9 cellular contexts compared by ENCODE assay signal in the genomic region with DNA sequence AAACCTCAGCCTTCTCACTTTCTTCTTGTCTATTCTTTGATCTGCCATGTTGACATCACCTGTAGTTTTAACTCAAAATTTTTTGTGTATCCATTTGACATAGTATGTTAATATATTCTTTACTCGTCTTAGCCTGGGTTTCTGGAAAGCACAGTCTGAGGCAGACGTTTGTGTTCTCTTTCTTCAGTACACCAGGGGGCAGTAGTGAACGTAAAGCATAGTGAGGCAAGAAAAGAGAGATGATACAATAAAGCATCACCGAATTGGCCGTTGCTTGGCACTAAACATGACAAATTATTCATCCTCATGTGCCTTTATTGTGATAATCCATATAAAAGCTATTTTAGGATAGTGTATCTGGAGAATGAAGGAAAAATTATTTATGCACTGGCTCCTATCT.
DNase-seq lines count a peak whose midpoint lies in the region; TF ChIP-seq lines count a peak whose summit lies in the region.
"Had no signal": no experiment of that assay in that cellular context is flagged by ENCODE, and none has a peak within 500 bp of the region (broad histone marks: within the 10 kb centered on the region; RNA-seq: fewer than 3 reads in every experiment).

No MANE protein-coding gene starts in this region.

- H3K27ac ChIP-seq in uterus: no peak overlapping the region
- H3K27ac ChIP-seq: neutrophil had no signal

- TF ChIP-seq POLR2A in uterus (IDR thresholded peaks at IDR 0.05): no peak

- H3K36me3 ChIP-seq in uterus: no peaks in the 10 kb centered on the region
- H3K36me3 ChIP-seq: neutrophil had no signal

- H3K36me3 Mint-ChIP-seq in T-helper 2 cell treated with Interferon-gamma antibody and Interleukin-4, amounts not matched to agents 5 μg/mL and 100 μg/mL, for 36 hours (ENCODE audit: low read depth): no peaks in the 10 kb centered on the region

- H3K27ac Mint-ChIP-seq in T-helper 2 cell treated with Interferon-gamma antibody and Interleukin-4, amounts not matched to agents 5 μg/mL and 100 μg/mL, for 36 hours: no peak overlapping the region

- H3K9me3 ChIP-seq in uterus: no peaks in the 10 kb centered on the region
- H3K9me3 ChIP-seq: neutrophil had no signal

- no peaks in the 10 kb centered on the region for H3K4me1 Mint-ChIP-seq in T-helper 2 cell treated with Interferon-gamma antibody and Interleukin-4, amounts not matched to agents 5 μg/mL and 100 μg/mL, for 36 hours (ENCODE audit: low read depth)

- H3K4me3 ChIP-seq in WI38 (ENCODE audit: low read depth, low read length): no peak overlapping the region
- H3K4me3 ChIP-seq in uterus: no peak overlapping the region

- peaks cover 8% of the 10 kb centered on the region for H3K27me3 Mint-ChIP-seq in T-helper 2 cell treated with Interferon-gamma antibody and Interleukin-4, amounts not matched to agents 5 μg/mL and 100 μg/mL, for 36 hours (ENCODE audit: low read depth)

- no peaks in the 10 kb centered on the region for H3K27me3 ChIP-seq in uterus

- no peaks in the 10 kb centered on the region for H3K4me1 ChIP-seq in uterus

- DNase-seq in COR-L47 (lab: John Stamatoyannopoulos, UW) (peak; percentile 11), GM20000 (ENCODE audit: low spot score) (peak; percentile 49), NAMALWA (ENCODE audit: low spot score) (peak; percentile 69), iPS-NIHi11 (ENCODE audit: low spot score) (peak; percentile 41), uterus (no peak), HuH-7.5 (ENCODE audit: low spot score) (no peak)
- no peak for DNase-seq in T-helper 2 cell treated with Interferon-gamma antibody and Interleukin-4, amounts not matched to agents 5 μg/mL and 100 μg/mL, for 36 hours (ENCODE audit: low spot score)

- no peak overlapping the region for H3K4me3 Mint-ChIP-seq in T-helper 2 cell treated with Interferon-gamma antibody and Interleukin-4, amounts not matched to agents 5 μg/mL and 100 μg/mL, for 36 hours

- H3K9me3 Mint-ChIP-seq in T-helper 2 cell treated with Interferon-gamma antibody and Interleukin-4, amounts not matched to agents 5 μg/mL and 100 μg/mL, for 36 hours: no peaks in the 10 kb centered on the region

- TF ChIP-seq CTCF in GM20000 (IDR thresholded peaks at IDR 0.05; ENCODE audit: extremely low read depth, missing control alignments) (peak; percentile 37), WI38 (IDR thresholded peaks at IDR 0.05; ENCODE audit: low read depth, low read length) (peak; percentile 64), uterus (IDR thresholded peaks at IDR 0.05) (peak in 3 of 4 experiments; percentile 17 to 40 (median 33))

- intact Hi-C loops in uterus (cut with DNase I; ENCODE audit: low total_unique reads): no loop called here

Comparison
In these comparisons a context has a peak if more than half of its experiments do, and no peak if none do; other contexts are left out.
1. DNase-seq: peak in COR-L47 (single experiment), GM20000 (single experiment), NAMALWA (single experiment) and iPS-NIHi11 (single experiment); none in uterus (0 of 2), HuH-7.5 (single experiment) and T-helper 2 cell treated with Interferon-gamma antibody and Interleukin-4, amounts not matched to agents 5 μg/mL and 100 μg/mL, for 36 hours (single experiment).
2. Peak in every context shown above with its lines, with median percentiles within 50 percentile points of each other: CTCF ChIP-seq.